15 cellular contexts compared by ENCODE assay signal in genomic region chr11:126601136-126601535, GRCh38.
"Had no signal": no experiment of that assay in that cellular context is flagged by ENCODE, and none has a peak within 500 bp of the region (broad histone marks: within the 10 kb centered on the region; RNA-seq: fewer than 3 reads in every experiment).

No MANE protein-coding gene starts in this region.

- H3K4me3 ChIP-seq: body of pancreas, gastrocnemius medialis, left ventricle myocardium inferior, pancreas, stomach had no signal

- DNase-seq: activated B cell treated with CpG ODN at 0.5 μM for 24 hours; activated CD4-positive, alpha-beta T cell treated with anti-CD3 and anti-CD28 coated beads, Interleukin-2, amount 10 ng/mL, durations not matched to agents 24 days and 14 days; activated naive CD4-positive, alpha-beta T cell treated with anti-CD3 and anti-CD28 coated beads, Interleukin-2, amount 50 U/mL, for 16 hours; body of pancreas; cortex of kidney; effector memory CD8-positive, alpha-beta T cell; gastrocnemius medialis; kidney; left ventricle myocardium inferior; mesenchymal stem cell; pancreas; small intestine; stomach had no signal

- ATAC-seq: activated T-helper 17 cell treated with anti-CD3 and anti-CD28 coated beads, Interleukin-2, amount 50 U/mL, for 72 hours; effector memory CD8-positive, alpha-beta T cell; gastrocnemius medialis had no signal

- H3K36me3 ChIP-seq: gastrocnemius medialis, left ventricle myocardium inferior, pancreas, stomach had no signal

- H3K27ac ChIP-seq: body of pancreas, epithelial cell of prostate, gastrocnemius medialis, left ventricle myocardium inferior, pancreas, stomach had no signal

- H3K27me3 ChIP-seq: body of pancreas, gastrocnemius medialis, pancreas had no signal

- H3K9me3 ChIP-seq: body of pancreas, gastrocnemius medialis, pancreas, stomach had no signal

- H3K4me1 ChIP-seq: body of pancreas, gastrocnemius medialis, left ventricle myocardium inferior, pancreas, stomach had no signal
